ENCODE assay signal across 9 cellular contexts in genomic region chr12:6450091-6450868, GRCh38. TPM values are rescaled to one million over a fixed set of nuclear protein-coding genes. Genes with fewer than 3 reads are reported as not detected.
A peak's percentile ranks its signal among the peaks of the same experiment; 100 is the strongest.
DNase-seq lines count a peak whose midpoint lies in the region; ATAC-seq lines count a peak whose summit lies in the region.
"Had no signal": no experiment of that assay in that cellular context is flagged by ENCODE, and none has a peak within 500 bp of the region (broad histone marks: within the 10 kb centered on the region; RNA-seq: fewer than 3 reads in every experiment).

No MANE protein-coding gene starts in this region.

- DNase-seq in iris pigment epithelial cell (ENCODE audit: low read depth) (peak; percentile 12), NCI-H1436 treated with DMSO at 0.1 percent for 48 hours (lab: John Stamatoyannopoulos, UW) (no peak), NCI-H226 (no peak)
- peak; percentile 31 for DNase-seq in stimulated activated naive CD8-positive, alpha-beta T cell treated with anti-CD3 and anti-CD28 coated beads, Interleukin-15, Interleukin-2, amounts not matched to agents 100 U/mL and 50 U/mL, for 24 hours
- no peak for DNase-seq in stimulated activated CD4-positive, alpha-beta T cell treated with anti-CD3 and anti-CD28 coated beads, Interleukin-4, amount 100 ng/mL, for 24 hours
- DNase-seq in stimulated activated naive CD4-positive, alpha-beta T cell (lab: John Stamatoyannopoulos, UW): no peak

- H3K4me3 ChIP-seq in HUES64 (ENCODE audit: low read length): peak overlapping the region; percentile 40; the same call in 1 of the 2 replicates
- H3K4me3 ChIP-seq: K562 had no signal

- H3K9ac ChIP-seq in HUES64 (ENCODE audit: low read depth, low read length): peak overlapping the region; percentile 65

- no peak for ATAC-seq in activated T-helper 17 cell treated with anti-CD3 and anti-CD28 coated beads, Interleukin-2, amount 50 U/mL, for 72 hours (replicated peaks)
- ATAC-seq in stimulated activated naive CD8-positive, alpha-beta T cell treated with anti-CD3 and anti-CD28 coated beads, Interleukin-15, Interleukin-2, amounts not matched to agents 100 U/mL and 50 U/mL, for 24 hours: no peak

- H3K4me1 Mint-ChIP-seq in activated T-helper 17 cell treated with anti-CD3 and anti-CD28 coated beads, Interleukin-2, amount 50 U/mL, for 72 hours: peaks cover 28% of the 10 kb centered on the region

- H3K4me3 Mint-ChIP-seq in activated T-helper 17 cell treated with anti-CD3 and anti-CD28 coated beads, Interleukin-2, amount 50 U/mL, for 72 hours: peak overlapping the region; percentile 100

- no peaks in the 10 kb centered on the region for H3K9me3 Mint-ChIP-seq in activated T-helper 17 cell treated with anti-CD3 and anti-CD28 coated beads, Interleukin-2, amount 50 U/mL, for 72 hours

- H3K27me3 ChIP-seq in HUES64 (ENCODE audit: insufficient read depth, low read length): no peaks in the 10 kb centered on the region

- H3K36me3 Mint-ChIP-seq in activated T-helper 17 cell treated with anti-CD3 and anti-CD28 coated beads, Interleukin-2, amount 50 U/mL, for 72 hours (ENCODE audit: low read depth): peaks cover 87% of the 10 kb centered on the region

- 79% methylated on average over 16 of the region's 16 CpGs for WGBS in HUES64

- peak overlapping the region; percentile 100 for H3K27ac Mint-ChIP-seq in activated T-helper 17 cell treated with anti-CD3 and anti-CD28 coated beads, Interleukin-2, amount 50 U/mL, for 72 hours

- H3K9me3 ChIP-seq in HUES64 (ENCODE audit: insufficient read depth, low read depth, low read length): no peaks in the 10 kb centered on the region

- H3K36me3 ChIP-seq in HUES64 (ENCODE audit: insufficient read depth, low read length): no peaks in the 10 kb centered on the region

- no peaks in the 10 kb centered on the region for H3K27me3 Mint-ChIP-seq in activated T-helper 17 cell treated with anti-CD3 and anti-CD28 coated beads, Interleukin-2, amount 50 U/mL, for 72 hours

- H3K4me1 ChIP-seq in HUES64 (ENCODE audit: insufficient read depth, low read length): peaks cover 38% of the 10 kb centered on the region

- H3K27ac ChIP-seq in HUES64 (ENCODE audit: low read depth, low read length): peak overlapping the region; percentile 90

RNA-seq across cellular contexts. Expression of gene TAPBPL, which starts 1.6 kb away (rescaled TPM):
- 0.55 TPM for polyA plus RNA-seq in HUES64 (2013, experiment 1 of 2)
- polyA plus RNA-seq in HUES64 (2013, experiment 2 of 2): 0.63 TPM
- 10 to 100 TPM; 24.1 to 28.2 TPM for total RNA-seq in activated T-helper 17 cell treated with anti-CD3 and anti-CD28 coated beads, Interleukin-2, amount 50 U/mL, for 72 hours

RNA-seq across cellular contexts. Expression of gene CD27, which starts 5.5 kb away (rescaled TPM):
- not detected for polyA plus RNA-seq in HUES64 (2013, experiment 1 of 2)
- not detected for polyA plus RNA-seq in HUES64 (2013, experiment 2 of 2)
- total RNA-seq in activated T-helper 17 cell treated with anti-CD3 and anti-CD28 coated beads, Interleukin-2, amount 50 U/mL, for 72 hours: 10 to 100 TPM; 21.1 to 42.1 TPM
- polyA plus RNA-seq: K562 had no signal

RNA-seq across cellular contexts. Expression of gene VAMP1, which starts 20.2 kb away (rescaled TPM):
- 7.7 TPM for polyA plus RNA-seq in HUES64 (2013, experiment 1 of 2)
- polyA plus RNA-seq in HUES64 (2013, experiment 2 of 2): 11.1 TPM
- total RNA-seq in activated T-helper 17 cell treated with anti-CD3 and anti-CD28 coated beads, Interleukin-2, amount 50 U/mL, for 72 hours: 10 to 100 TPM; 19.9 to 81.8 TPM

RNA-seq across cellular contexts. Expression of gene MRPL51, which starts 42.8 kb away (rescaled TPM):
- polyA plus RNA-seq in HUES64 (2013, experiment 1 of 2): 233 TPM
- polyA plus RNA-seq in HUES64 (2013, experiment 2 of 2): 231 TPM
- 100 to 1,000 TPM; 262 to 317 TPM for total RNA-seq in activated T-helper 17 cell treated with anti-CD3 and anti-CD28 coated beads, Interleukin-2, amount 50 U/mL, for 72 hours

RNA-seq across cellular contexts. Expression of gene NCAPD2, which starts 43.6 kb away (rescaled TPM):
- polyA plus RNA-seq in HUES64 (2013, experiment 1 of 2): 66.6 TPM
- 80.5 TPM for polyA plus RNA-seq in HUES64 (2013, experiment 2 of 2)
- 100 to 1,000 TPM; 167 to 176 TPM for total RNA-seq in activated T-helper 17 cell treated with anti-CD3 and anti-CD28 coated beads, Interleukin-2, amount 50 U/mL, for 72 hours

Comparison
In these comparisons a context has a peak if more than half of its experiments do, and no peak if none do; other contexts are left out.
1. DNase-seq: peak in iris pigment epithelial cell (single experiment) and stimulated activated naive CD8-positive, alpha-beta T cell treated with anti-CD3 and anti-CD28 coated beads, Interleukin-15, Interleukin-2, amounts not matched to agents 100 U/mL and 50 U/mL, for 24 hours (single experiment); none in stimulated activated CD4-positive, alpha-beta T cell treated with anti-CD3 and anti-CD28 coated beads, Interleukin-4, amount 100 ng/mL, for 24 hours (single experiment), stimulated activated naive CD4-positive, alpha-beta T cell (0 of 6), NCI-H1436 treated with DMSO at 0.1 percent for 48 hours (single experiment) and NCI-H226 (single experiment).